In genomic region chr7:30284298-30285066, GRCh38 we compare ENCODE assay signal across 8 cellular contexts. TPM values are rescaled to one million over a fixed set of nuclear protein-coding genes. Genes with fewer than 3 reads are reported as not detected.
DNase-seq lines count a peak whose midpoint lies in the region; ATAC-seq and TF ChIP-seq lines count a peak whose summit lies in the region.

ZNRF2 (plus strand) TSS chr7:30284597; CDS start chr7:30285358, 761 bp downstream.

- 0 to 1% (median 0%) methylated on average over 64 to 96 of the region's 96 CpGs for WGBS in ovary, 3 donors
- WGBS in thyroid gland, 2 donors: 0% methylated on average over 49 to 52 of the region's 96 CpGs

- peak within 1 kb of the TSS; percentile 77 for H3K4me3 Mint-ChIP-seq in activated naive CD8-positive, alpha-beta T cell treated with anti-CD3 and anti-CD28 coated beads for 36 hours

- H3K36me3 ChIP-seq in ovary: no peaks in the 10 kb centered on the region
- H3K36me3 ChIP-seq in thyroid gland: no peaks in the 10 kb centered on the region

- DNase-seq in GM12864 (ENCODE audit: low read depth) (peak; percentile 98), NCI-H1092 treated with DMSO at 0.1 percent for 48 hours (lab: John Stamatoyannopoulos, UW) (peak; percentile 99), SKM-1 (lab: John Stamatoyannopoulos, UW; ENCODE audit: unreplicated experiment) (peak; percentile 90), head of caudate nucleus (peak; percentile 85 to 99 (median 95)), ovary (peak; percentile 98 to 99 (median 98)), thyroid gland (peak; percentile 100)
- peak; percentile 100 for DNase-seq in activated naive CD8-positive, alpha-beta T cell treated with anti-CD3 and anti-CD28 coated beads for 36 hours

- peak within 1 kb of the TSS; percentile 86 for H3K27ac Mint-ChIP-seq in activated naive CD8-positive, alpha-beta T cell treated with anti-CD3 and anti-CD28 coated beads for 36 hours

- intact Hi-C loops in head of caudate nucleus (cut with DNase I) (loop anchor here (10.0 kb wide), 2 partner anchors 150 to 220 kb away; partner anchors contain the start of genes GGCT and MTURN), ovary (cut with DNase I) (loop anchor here in 1 of 4 donors (10.0 kb wide), 1 partner anchor 120 kb away; no protein-coding TSS in a partner anchor), thyroid gland (cut with DNase I) (no loop called here)

- H3K4me3 ChIP-seq in GM12864 (ENCODE audit: low read depth, low read length) (peak within 1 kb of the TSS; percentile 71), ovary (peak within 1 kb of the TSS; percentile 57), thyroid gland (replicated peaks in 1 of 3) (peak within 1 kb of the TSS; percentile 37 to 81 (median 69))

- peak; percentile 84 for ATAC-seq in HG02623 (IDR thresholded peaks at IDR 0.05; ENCODE audit: unreplicated experiment)

- peaks cover 8% of the 10 kb centered on the region for H3K36me3 Mint-ChIP-seq in activated naive CD8-positive, alpha-beta T cell treated with anti-CD3 and anti-CD28 coated beads for 36 hours

- H3K27me3 Mint-ChIP-seq in activated naive CD8-positive, alpha-beta T cell treated with anti-CD3 and anti-CD28 coated beads for 36 hours: no peaks in the 10 kb centered on the region

- TF ChIP-seq POLR2A in ovary (IDR thresholded peaks at IDR 0.05) (peak; percentile 70), thyroid gland (IDR thresholded peaks at IDR 0.05) (peak; percentile 53 to 79)

- H3K9me3 ChIP-seq in ovary (no peaks in the 10 kb centered on the region), thyroid gland (no peaks in the 10 kb centered on the region)

- peak; percentile 59 for TF ChIP-seq EP300 in ovary (IDR thresholded peaks at IDR 0.05)

- H3K27me3 ChIP-seq in ovary (no peaks in the 10 kb centered on the region), thyroid gland (no peaks in the 10 kb centered on the region)

- TF ChIP-seq CTCF in GM12864 (IDR thresholded peaks at IDR 0.05; ENCODE audit: low read depth, low read length, missing control alignments): peak; percentile 41
- TF ChIP-seq CTCF in ovary (IDR thresholded peaks at IDR 0.05): peak; percentile 53 to 76 (median 67)
- TF ChIP-seq CTCF in thyroid gland (IDR thresholded peaks at IDR 0.05): peak in 4 of 6 experiments; percentile 16 to 65 (median 52)

- peaks cover 43% of the 10 kb centered on the region for H3K4me1 Mint-ChIP-seq in activated naive CD8-positive, alpha-beta T cell treated with anti-CD3 and anti-CD28 coated beads for 36 hours

- no peaks in the 10 kb centered on the region for H3K9me3 Mint-ChIP-seq in activated naive CD8-positive, alpha-beta T cell treated with anti-CD3 and anti-CD28 coated beads for 36 hours

- H3K27ac ChIP-seq in ovary (peak within 1 kb of the TSS; percentile 99 to 100), thyroid gland (peak within 1 kb of the TSS; percentile 96 to 97 (median 97))

- H3K4me1 ChIP-seq in ovary (ENCODE audit: insufficient read depth) (no peaks in the 10 kb centered on the region), thyroid gland (peaks cover 15 to 18% of the 10 kb centered on the region in 2 donors)

RNA-seq across cellular contexts. Expression of gene ZNRF2, which starts in this region (rescaled TPM):
- total RNA-seq in activated naive CD8-positive, alpha-beta T cell treated with anti-CD3 and anti-CD28 coated beads for 36 hours: 1 to 10 TPM; 6.9 TPM
- total RNA-seq in ovary (10 to 100 TPM in 6 of 7 donors, 1 to 10 TPM in 1; 9.8 to 24.8 (median 12.1) TPM), thyroid gland (10 to 100 TPM; 44.2 to 57.4 (median 48.0) TPM)
- polyA plus RNA-seq in ovary: 1 to 10 TPM; 3.0 to 8.6 TPM

Comparison
In these comparisons a context has a peak if more than half of its experiments do, and no peak if none do; other contexts are left out.
1. Peak in every context shown above with its lines: DNase-seq, ATAC-seq, H3K4me3 ChIP-seq and H3K27ac ChIP-seq.